14 cellular contexts compared by ENCODE assay signal in the genomic region with DNA sequence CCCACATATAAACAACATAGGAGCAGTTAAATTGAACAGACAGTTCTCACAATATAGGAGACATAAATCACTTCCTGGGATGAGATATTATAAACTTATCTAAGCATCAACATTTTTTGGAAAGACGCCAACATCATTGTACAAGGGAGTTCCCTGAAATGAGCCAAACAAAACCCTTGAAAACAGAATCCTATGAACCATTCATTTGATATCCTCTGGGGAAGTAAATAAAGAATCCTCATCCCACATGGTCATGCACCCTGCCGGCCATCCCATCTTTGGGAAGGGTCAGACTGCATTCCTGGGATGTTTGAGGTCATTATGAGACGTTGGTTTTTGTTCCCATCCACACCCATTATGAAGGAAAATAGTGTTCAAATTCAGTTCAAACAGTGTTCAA.
DNase-seq lines count a peak whose midpoint lies in the region; ATAC-seq and TF ChIP-seq lines count a peak whose summit lies in the region.
"Had no signal": no experiment of that assay in that cellular context is flagged by ENCODE, and none has a peak within 500 bp of the region (broad histone marks: within the 10 kb centered on the region; RNA-seq: fewer than 3 reads in every experiment).

No MANE protein-coding gene starts in this region.

- peaks cover 8% of the 10 kb centered on the region for H3K27me3 Mint-ChIP-seq in progenitor cell of endocrine pancreas
- H3K27me3 Mint-ChIP-seq: activated CD4-positive, alpha-beta T cell treated with anti-CD3 and anti-CD28 coated beads, Interleukin-2, amount 10 ng/mL, durations not matched to agents 7 days and 5 days; activated naive CD4-positive, alpha-beta T cell treated with anti-CD3 and anti-CD28 coated beads, Interleukin-2, amount 10 ng/mL, durations not matched to agents 7 days and 5 days had no signal

- H2AFZ ChIP-seq in mammary epithelial cell (ENCODE audit: low read depth, low read length) (peak overlapping the region; percentile 69), Karpas-422 (ENCODE audit: low read length) (no peak overlapping the region)

- no peak overlapping the region for H3K4me3 ChIP-seq in mammary epithelial cell (replicated peaks in 1 of 3; ENCODE audit: insufficient read depth in 1 of 3, low read depth in 2 of 3, low read length in 3 of 3)
- no peak overlapping the region for H3K4me3 ChIP-seq in Karpas-422 (ENCODE audit: low read length)
- no peak overlapping the region for H3K4me3 ChIP-seq in left lung
- H3K4me3 ChIP-seq: BLaER1, left ventricle myocardium inferior, uterus had no signal

- peaks cover 15% of the 10 kb centered on the region for H3K4me1 ChIP-seq in mammary epithelial cell (ENCODE audit: insufficient read depth, low read length)
- H3K4me1 ChIP-seq in Karpas-422 (ENCODE audit: low read length), result no peaks in the 10 kb centered on the region
- peaks cover 0 to 3% of the 10 kb centered on the region in 2 donors for H3K4me1 ChIP-seq in left lung
- H3K4me1 ChIP-seq: BLaER1, left ventricle myocardium inferior had no signal

- no peaks in the 10 kb centered on the region for H3K9me2 ChIP-seq in Karpas-422 (replicated peaks; ENCODE audit: insufficient read depth, low read length)

- H3K4me3 Mint-ChIP-seq in progenitor cell of endocrine pancreas (ENCODE audit: low read depth), result no peak overlapping the region
- H3K4me3 Mint-ChIP-seq: activated CD4-positive, alpha-beta T cell treated with anti-CD3 and anti-CD28 coated beads, Interleukin-2, amount 10 ng/mL, durations not matched to agents 7 days and 5 days; activated naive CD4-positive, alpha-beta T cell treated with anti-CD3 and anti-CD28 coated beads, Interleukin-2, amount 10 ng/mL, durations not matched to agents 7 days and 5 days had no signal

- H3K36me3 Mint-ChIP-seq in progenitor cell of endocrine pancreas (ENCODE audit: insufficient read depth), result no peaks in the 10 kb centered on the region
- H3K36me3 Mint-ChIP-seq: activated naive CD4-positive, alpha-beta T cell treated with anti-CD3 and anti-CD28 coated beads, Interleukin-2, amount 10 ng/mL, durations not matched to agents 7 days and 5 days had no signal

- dilution Hi-C loops in mammary epithelial cell (cut with HindIII; ENCODE audit: low sequenced_read_pairs), result no loop called here

- no TSS peak for BruUV-seq in mammary epithelial cell (replicated peaks; lab: Mats Ljungman, UMichigan)

- no peaks in the 10 kb centered on the region for H4K20me1 ChIP-seq in mammary epithelial cell (ENCODE audit: insufficient read depth, low read length)
- H4K20me1 ChIP-seq in Karpas-422 (ENCODE audit: insufficient read depth, low read depth, low read length), result no peaks in the 10 kb centered on the region
- H4K20me1 ChIP-seq: BLaER1 had no signal

- TF ChIP-seq CTCF in mammary epithelial cell (conservative IDR thresholded peaks at IDR 0.05 in 1 of 2, IDR thresholded peaks at IDR 0.05 in 1 of 2; ENCODE audit: extremely low read depth in 1 of 2, insufficient read depth in 1 of 2, low read depth in 1 of 2, low read length in 2 of 2) (no peak), progenitor cell of endocrine pancreas (IDR thresholded peaks at IDR 0.05; ENCODE audit: unreplicated experiment) (no peak), left lung (IDR thresholded peaks at IDR 0.05) (no peak)

- H3K27me3 ChIP-seq in mammary epithelial cell (ENCODE audit: insufficient read depth, low read length) (no peaks in the 10 kb centered on the region), Karpas-422 (ENCODE audit: low read length) (no peaks in the 10 kb centered on the region), left lung (no peaks in the 10 kb centered on the region)
- H3K27me3 ChIP-seq: BLaER1, uterus had no signal

- peaks cover 3% of the 10 kb centered on the region for H3K4me1 Mint-ChIP-seq in progenitor cell of endocrine pancreas (ENCODE audit: low read depth)
- H3K4me1 Mint-ChIP-seq: activated CD4-positive, alpha-beta T cell treated with anti-CD3 and anti-CD28 coated beads, Interleukin-2, amount 10 ng/mL, durations not matched to agents 7 days and 5 days; activated naive CD4-positive, alpha-beta T cell treated with anti-CD3 and anti-CD28 coated beads, Interleukin-2, amount 10 ng/mL, durations not matched to agents 7 days and 5 days had no signal

- peak overlapping the region; percentile 47 for H3K4me2 ChIP-seq in mammary epithelial cell (ENCODE audit: insufficient read depth, low read depth, low read length)
- no peak overlapping the region for H3K4me2 ChIP-seq in Karpas-422 (ENCODE audit: low read depth, low read length, poor library complexity, severe bottlenecking)
- H3K4me2 ChIP-seq: BLaER1 had no signal

- DNase-seq in AG20443 (ENCODE audit: low spot score) (peak; percentile 76), M059J (ENCODE audit: low read depth) (peak; percentile 42), mammary epithelial cell (peak; percentile 58), kidney glomerular epithelial cell (lab: John Stamatoyannopoulos, UW) (peak; percentile 70), progenitor cell of endocrine pancreas (ENCODE audit: low spot score, unreplicated experiment) (no peak), Karpas-422 (no peak), left lung (no peak)
- DNase-seq in activated naive CD4-positive, alpha-beta T cell treated with anti-CD3 and anti-CD28 coated beads, Interleukin-2, amount 50 U/mL, for 16 hours, result no peak
- DNase-seq: activated CD4-positive, alpha-beta T cell treated with anti-CD3 and anti-CD28 coated beads, Interleukin-2, amount 10 ng/mL, durations not matched to agents 7 days and 5 days; activated naive CD4-positive, alpha-beta T cell treated with anti-CD3 and anti-CD28 coated beads, Interleukin-2, amount 10 ng/mL, durations not matched to agents 7 days and 5 days; left ventricle myocardium inferior had no signal

- in situ Hi-C loops in mammary epithelial cell (cut with MboI; ENCODE audit: low sequenced_read_pairs in 2 of 2), result no loop called here

- H3K9me3 ChIP-seq in mammary epithelial cell (replicated peaks; ENCODE audit: insufficient read depth, low read length) (no peaks in the 10 kb centered on the region), Karpas-422 (ENCODE audit: low read length) (no peaks in the 10 kb centered on the region), left lung (no peaks in the 10 kb centered on the region)
- H3K9me3 ChIP-seq: BLaER1, left ventricle myocardium inferior, uterus had no signal

- 3% methylated on average over 2 of the region's 3 CpGs for WGBS in mammary epithelial cell (ENCODE audit: low coverage, missing lambda C conversion rate)

- no peak for ATAC-seq in left lung

- H3K9me3 Mint-ChIP-seq in progenitor cell of endocrine pancreas (ENCODE audit: low read depth), result peaks cover 4% of the 10 kb centered on the region
- H3K9me3 Mint-ChIP-seq: activated CD4-positive, alpha-beta T cell treated with anti-CD3 and anti-CD28 coated beads, Interleukin-2, amount 10 ng/mL, durations not matched to agents 7 days and 5 days; activated naive CD4-positive, alpha-beta T cell treated with anti-CD3 and anti-CD28 coated beads, Interleukin-2, amount 10 ng/mL, durations not matched to agents 7 days and 5 days had no signal

- CTCF ChIA-PET in mammary epithelial cell (lab: Charles Lee; ENCODE audit: low non-redundant PET), result no interaction called here

- H3K27ac ChIP-seq in mammary epithelial cell (ENCODE audit: insufficient read depth, low read depth, low read length) (peak overlapping the region; percentile 42), Karpas-422 (ENCODE audit: low read length) (no peak overlapping the region), left lung (no peak overlapping the region)
- H3K27ac ChIP-seq: BLaER1, HL-60, left ventricle myocardium inferior had no signal

- no peak overlapping the region for H3K27ac Mint-ChIP-seq in progenitor cell of endocrine pancreas
- H3K27ac Mint-ChIP-seq: activated CD4-positive, alpha-beta T cell treated with anti-CD3 and anti-CD28 coated beads, Interleukin-2, amount 10 ng/mL, durations not matched to agents 7 days and 5 days; activated naive CD4-positive, alpha-beta T cell treated with anti-CD3 and anti-CD28 coated beads, Interleukin-2, amount 10 ng/mL, durations not matched to agents 7 days and 5 days had no signal

- no peaks in the 10 kb centered on the region for H3K79me2 ChIP-seq in mammary epithelial cell (ENCODE audit: insufficient read depth, low read length)
- H3K79me2 ChIP-seq in Karpas-422 (ENCODE audit: low read length), result no peaks in the 10 kb centered on the region

- no peak overlapping the region for H3K9ac ChIP-seq in mammary epithelial cell (ENCODE audit: insufficient read depth, low read length)
- no peak overlapping the region for H3K9ac ChIP-seq in Karpas-422 (ENCODE audit: low read length)
- H3K9ac ChIP-seq: BLaER1 had no signal

- H3K36me3 ChIP-seq in mammary epithelial cell (ENCODE audit: insufficient read depth, low read length) (no peaks in the 10 kb centered on the region), Karpas-422 (ENCODE audit: insufficient read depth, low read length) (no peaks in the 10 kb centered on the region), left lung (no peaks in the 10 kb centered on the region)
- H3K36me3 ChIP-seq: BLaER1, left ventricle myocardium inferior, uterus had no signal

- intact Hi-C loops in mammary epithelial cell (cut with micrococcal nuclease) (no loop called here), left lung (cut with DNase I) (no loop called here)

Comparison
In these comparisons a context has a peak if more than half of its experiments do, and no peak if none do; other contexts are left out.
1. DNase-seq: peak in AG20443 (single experiment), M059J (single experiment), mammary epithelial cell (single experiment) and kidney glomerular epithelial cell (single experiment); none in progenitor cell of endocrine pancreas (single experiment), Karpas-422 (single experiment), activated naive CD4-positive, alpha-beta T cell treated with anti-CD3 and anti-CD28 coated beads, Interleukin-2, amount 50 U/mL, for 16 hours (single experiment) and left lung (0 of 2).